In the genomic region with DNA sequence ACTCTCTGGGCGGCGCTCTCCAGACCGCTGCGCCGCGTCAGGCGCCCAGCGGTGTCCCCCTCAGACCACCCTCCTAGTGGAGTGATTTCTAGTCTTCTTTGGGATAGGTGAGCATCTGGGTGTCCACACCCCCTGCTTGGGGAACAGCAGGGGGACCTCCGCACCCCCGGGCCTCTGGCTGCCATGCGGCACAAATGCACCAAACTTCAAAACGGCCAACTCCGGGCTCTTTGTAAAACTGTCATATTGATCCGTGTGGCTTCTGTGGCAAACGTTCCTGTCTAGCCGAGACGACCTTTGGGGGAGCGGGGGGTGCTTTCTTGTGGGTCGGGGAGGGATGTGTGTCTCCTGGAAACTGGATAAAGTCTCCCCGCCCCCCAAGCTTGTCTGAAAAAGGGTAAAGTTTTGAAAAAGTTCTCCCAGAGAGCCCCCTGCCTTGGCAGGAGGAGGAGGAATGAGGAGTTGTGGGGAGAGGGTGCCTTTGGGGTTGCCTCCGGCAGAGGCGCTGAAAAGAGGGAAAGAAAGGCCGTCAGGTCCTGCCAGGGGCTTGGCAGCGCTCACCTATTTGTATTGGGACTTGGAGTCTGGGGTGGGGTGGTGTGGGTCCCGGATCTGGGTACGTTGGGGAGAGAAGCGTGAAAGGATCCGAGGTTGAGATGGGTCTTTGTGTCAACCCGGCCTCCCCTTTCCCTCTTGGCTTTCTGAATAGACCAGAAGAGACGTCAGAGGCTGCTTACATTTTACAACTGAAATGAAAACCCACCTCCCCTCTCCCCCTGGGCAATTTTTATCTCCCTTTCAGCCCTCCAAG, we compare ENCODE assay signal across 8 cellular contexts. TPM values are rescaled to one million over a fixed set of nuclear protein-coding genes. Genes with fewer than 3 reads are reported as not detected.
DNase-seq lines count a peak whose midpoint lies in the region; ATAC-seq and TF ChIP-seq lines count a peak whose summit lies in the region.

No MANE protein-coding gene starts in this region.

- no peaks in the 10 kb centered on the region for H3K9me3 Mint-ChIP-seq in CD4-positive, alpha-beta memory T cell
- H3K9me3 Mint-ChIP-seq in T-helper 2 cell treated with Interferon-gamma antibody and Interleukin-4, amounts not matched to agents 5 μg/mL and 100 μg/mL, for 36 hours: no peaks in the 10 kb centered on the region
- no peaks in the 10 kb centered on the region for H3K9me3 Mint-ChIP-seq in MCF 10A (ENCODE audit: unreplicated experiment)

- no peak overlapping the region for H3K4me3 Mint-ChIP-seq in CD4-positive, alpha-beta memory T cell
- H3K4me3 Mint-ChIP-seq in T-helper 2 cell treated with Interferon-gamma antibody and Interleukin-4, amounts not matched to agents 5 μg/mL and 100 μg/mL, for 36 hours: no peak overlapping the region
- no peak overlapping the region for H3K4me3 Mint-ChIP-seq in MCF 10A (ENCODE audit: unreplicated experiment)

- no peaks in the 10 kb centered on the region for H3K27me3 ChIP-seq in CD4-positive, alpha-beta memory T cell (ENCODE audit: insufficient read depth, low read length)
- peaks cover 11% of the 10 kb centered on the region for H3K27me3 ChIP-seq in HUES48 (ENCODE audit: control insufficient read depth, insufficient read depth, low read length)

- TSS peak; percentile 35 for BruUV-seq in MCF 10A (replicated peaks; lab: Mats Ljungman, UMichigan)

- H3K9me3 ChIP-seq in CD4-positive, alpha-beta memory T cell (ENCODE audit: control insufficient read depth in 1 of 2, low read length in 2 of 2): no peaks in the 10 kb centered on the region
- no peaks in the 10 kb centered on the region for H3K9me3 ChIP-seq in HUES48 (ENCODE audit: control insufficient read depth, insufficient read depth, low read length)

- ATAC-seq in left colon (peak; percentile 1), GM19351 (IDR thresholded peaks at IDR 0.05; ENCODE audit: unreplicated experiment) (no peak), GM18909 (IDR thresholded peaks at IDR 0.05; ENCODE audit: poor library complexity, unreplicated experiment) (no peak)

- no peak overlapping the region for H3K27ac Mint-ChIP-seq in CD4-positive, alpha-beta memory T cell
- no peak overlapping the region for H3K27ac Mint-ChIP-seq in T-helper 2 cell treated with Interferon-gamma antibody and Interleukin-4, amounts not matched to agents 5 μg/mL and 100 μg/mL, for 36 hours
- no peak overlapping the region for H3K27ac Mint-ChIP-seq in MCF 10A (ENCODE audit: low read depth, unreplicated experiment)

- intact Hi-C loops in CD4-positive, alpha-beta memory T cell (cut with micrococcal nuclease): loop anchor here (1.0 to 2.0 kb wide), 7 partner anchors 18 to 102 kb away; partner anchors contain the start of genes CNTROB and NAA38
- intact Hi-C loops in MCF 10A (cut with micrococcal nuclease) (loop anchor here (2.0 kb wide), 1 partner anchor 50 kb away; no protein-coding TSS in a partner anchor), left colon (cut with DNase I, micrococcal nuclease) (no loop called here)

- peak overlapping the region; percentile 65 for H3K27ac ChIP-seq in CD4-positive, alpha-beta memory T cell (ENCODE audit: low read depth, low read length)
- peak overlapping the region; percentile 70 for H3K27ac ChIP-seq in HUES48 (ENCODE audit: low read depth, low read length)

- H3K36me3 ChIP-seq in CD4-positive, alpha-beta memory T cell (ENCODE audit: insufficient read depth, low read length): peaks cover 20% of the 10 kb centered on the region
- H3K36me3 ChIP-seq in HUES48 (ENCODE audit: control insufficient read depth, insufficient read depth, low read length): peaks cover 5% of the 10 kb centered on the region

- peaks cover 10 to 16% (median 11%) of the 10 kb centered on the region in 4 donors for H3K4me1 Mint-ChIP-seq in CD4-positive, alpha-beta memory T cell
- peaks cover 13% of the 10 kb centered on the region for H3K4me1 Mint-ChIP-seq in T-helper 2 cell treated with Interferon-gamma antibody and Interleukin-4, amounts not matched to agents 5 μg/mL and 100 μg/mL, for 36 hours (ENCODE audit: low read depth)
- no peaks in the 10 kb centered on the region for H3K4me1 Mint-ChIP-seq in MCF 10A (ENCODE audit: insufficient read depth, unreplicated experiment)

- H3K4me3 ChIP-seq in CD4-positive, alpha-beta memory T cell (ENCODE audit: low read length in 2 of 2): peak overlapping the region; percentile 86 to 96
- H3K4me3 ChIP-seq in HUES48 (ENCODE audit: low read depth, low read length): peak overlapping the region; percentile 85

- DNase-seq in CD4-positive, alpha-beta memory T cell: peak; percentile 51 to 84 (median 63)
- peak; percentile 45 for DNase-seq in T-helper 2 cell treated with Interferon-gamma antibody and Interleukin-4, amounts not matched to agents 5 μg/mL and 100 μg/mL, for 36 hours (ENCODE audit: low spot score)
- DNase-seq in MCF 10A (ENCODE audit: unreplicated experiment) (peak; percentile 45), left colon (peak; percentile 45 to 55)
- peak; percentile 27 for DNase-seq in stimulated activated CD8-positive, alpha-beta memory T cell treated with anti-CD3 and anti-CD28 coated beads, Interleukin-12 subunit alpha, Interleukin-12 subunit beta, amount 100 ng/mL, for 1 hour (ENCODE audit: low read depth)

- H3K27me3 Mint-ChIP-seq in CD4-positive, alpha-beta memory T cell: no peaks in the 10 kb centered on the region
- no peaks in the 10 kb centered on the region for H3K27me3 Mint-ChIP-seq in T-helper 2 cell treated with Interferon-gamma antibody and Interleukin-4, amounts not matched to agents 5 μg/mL and 100 μg/mL, for 36 hours (ENCODE audit: low read depth)
- H3K27me3 Mint-ChIP-seq in MCF 10A (ENCODE audit: insufficient read depth, unreplicated experiment): no peaks in the 10 kb centered on the region

- H3K4me1 ChIP-seq in CD4-positive, alpha-beta memory T cell (ENCODE audit: insufficient read depth, low read length): peaks cover 58% of the 10 kb centered on the region
- H3K4me1 ChIP-seq in HUES48 (ENCODE audit: control insufficient read depth, insufficient read depth, low read length): peaks cover 31% of the 10 kb centered on the region

- peaks cover 15 to 30% of the 10 kb centered on the region in 2 donors for H3K36me3 Mint-ChIP-seq in CD4-positive, alpha-beta memory T cell
- H3K36me3 Mint-ChIP-seq in T-helper 2 cell treated with Interferon-gamma antibody and Interleukin-4, amounts not matched to agents 5 μg/mL and 100 μg/mL, for 36 hours (ENCODE audit: low read depth): peaks cover 26% of the 10 kb centered on the region
- H3K36me3 Mint-ChIP-seq in MCF 10A (ENCODE audit: insufficient read depth, unreplicated experiment): peaks cover 25% of the 10 kb centered on the region

- POLR2A ChIA-PET in CD4-positive, alpha-beta memory T cell (lab: Charles Lee; ENCODE audit: partially characterized antibody): interaction anchor here (0.7 to 2.2 kb wide), 16 partner anchors 11 to 340 kb away, joined by 3 to 19 read pairs (median 5); partner anchors contain the start of genes KDM6B, NAA38, RNF227 and TP53
- POLR2A ChIA-PET in MCF 10A (lab: Yijun Ruan, JAX): interaction anchor here (0.7 to 2.2 kb wide), 16 partner anchors 15 to 328 kb away, joined by 3 to 12 read pairs (median 3); partner anchors contain the start of genes CYB5D1, NAA38, RNF227 and TNFSF13

- H3K9ac ChIP-seq in HUES48 (ENCODE audit: low read depth, low read length): peak overlapping the region; percentile 1; the same call in 1 of the 2 replicates

- no peak for TF ChIP-seq CTCF in MCF 10A (IDR thresholded peaks at IDR 0.05; ENCODE audit: unreplicated experiment)

- CTCF ChIA-PET in CD4-positive, alpha-beta memory T cell (lab: Charles Lee; ENCODE audit: partially characterized antibody): interaction anchor here (1.0 to 2.2 kb wide), 6 partner anchors 17 to 29 kb away, joined by 3 to 9 read pairs (median 4); partner anchors contain the start of gene NAA38
- CTCF ChIA-PET in MCF 10A (lab: Yijun Ruan, JAX): interaction anchor here (0.6 to 1.3 kb wide), 5 partner anchors 21 to 104 kb away, joined by 3 to 6 read pairs (median 3); partner anchors contain the start of gene KDM6B

RNA-seq across cellular contexts. Expression of gene CHD3, which starts 2.2 kb away (rescaled TPM):
- total RNA-seq in CD4-positive, alpha-beta memory T cell: 100 to 1,000 TPM; 274 to 287 TPM
- 10 to 100 TPM in 1 of 2 donors, under 1 TPM in 1; 0.84 to 24.4 TPM for polyA plus RNA-seq in CD4-positive, alpha-beta memory T cell
- 78.5 and 87.1 TPM in 2 replicates for total RNA-seq in MCF 10A (2022)
- total RNA-seq in left colon: 10 to 100 TPM; 51.3 to 51.9 TPM

RNA-seq across cellular contexts. Expression of gene CYB5D1, which starts 28.6 kb away (rescaled TPM):
- total RNA-seq in CD4-positive, alpha-beta memory T cell: 10 to 100 TPM in 1 of 2 experiments, 1 to 10 TPM in 1; 8.7 to 11.4 TPM
- 1 to 10 TPM; 5.1 to 5.2 TPM for polyA plus RNA-seq in CD4-positive, alpha-beta memory T cell
- total RNA-seq in MCF 10A (2022) (23.1 and 23.2 TPM in 2 replicates), left colon (1 to 10 TPM; 8.3 to 9.0 TPM)

RNA-seq across cellular contexts. Expression of gene NAA38, which starts 29.1 kb away (rescaled TPM):
- total RNA-seq in CD4-positive, alpha-beta memory T cell: 10 to 100 TPM; 23.1 to 25.8 TPM
- polyA plus RNA-seq in CD4-positive, alpha-beta memory T cell: 100 to 1,000 TPM; 139 to 149 TPM
- total RNA-seq in MCF 10A (2022) (70.2 and 83.4 TPM in 2 replicates), left colon (10 to 100 TPM; 49.7 to 83.0 TPM)

RNA-seq across cellular contexts. Expression of gene RNF227, which starts 29.7 kb away (rescaled TPM):
- 1 to 10 TPM; 6.7 to 7.4 TPM for total RNA-seq in CD4-positive, alpha-beta memory T cell
- 1 to 10 TPM; 2.3 to 3.6 TPM for polyA plus RNA-seq in CD4-positive, alpha-beta memory T cell
- total RNA-seq in MCF 10A (2022): 5.6 and 7.4 TPM in 2 replicates
- 1 to 10 TPM; 1.2 to 2.1 TPM for total RNA-seq in left colon

RNA-seq across cellular contexts. Expression of gene TMEM88, which starts 31.6 kb away (rescaled TPM):
- total RNA-seq in CD4-positive, alpha-beta memory T cell: 1 to 10 TPM; 6.2 to 7.9 TPM
- polyA plus RNA-seq in CD4-positive, alpha-beta memory T cell: not detected
- total RNA-seq in MCF 10A (2022) (3.5 and 4.4 TPM in 2 replicates), left colon (1 to 10 TPM; 3.8 to 6.1 TPM)

Comparison
In these comparisons a context has a peak if more than half of its experiments do, and no peak if none do; other contexts are left out.
1. intact Hi-C loops: an anchor here in CD4-positive, alpha-beta memory T cell (1.0 to 2.0 kb wide) and MCF 10A (2.0 kb wide); none called in left colon.